Comparison of ENCODE assay signal across 1 cellular context in the genomic region with DNA sequence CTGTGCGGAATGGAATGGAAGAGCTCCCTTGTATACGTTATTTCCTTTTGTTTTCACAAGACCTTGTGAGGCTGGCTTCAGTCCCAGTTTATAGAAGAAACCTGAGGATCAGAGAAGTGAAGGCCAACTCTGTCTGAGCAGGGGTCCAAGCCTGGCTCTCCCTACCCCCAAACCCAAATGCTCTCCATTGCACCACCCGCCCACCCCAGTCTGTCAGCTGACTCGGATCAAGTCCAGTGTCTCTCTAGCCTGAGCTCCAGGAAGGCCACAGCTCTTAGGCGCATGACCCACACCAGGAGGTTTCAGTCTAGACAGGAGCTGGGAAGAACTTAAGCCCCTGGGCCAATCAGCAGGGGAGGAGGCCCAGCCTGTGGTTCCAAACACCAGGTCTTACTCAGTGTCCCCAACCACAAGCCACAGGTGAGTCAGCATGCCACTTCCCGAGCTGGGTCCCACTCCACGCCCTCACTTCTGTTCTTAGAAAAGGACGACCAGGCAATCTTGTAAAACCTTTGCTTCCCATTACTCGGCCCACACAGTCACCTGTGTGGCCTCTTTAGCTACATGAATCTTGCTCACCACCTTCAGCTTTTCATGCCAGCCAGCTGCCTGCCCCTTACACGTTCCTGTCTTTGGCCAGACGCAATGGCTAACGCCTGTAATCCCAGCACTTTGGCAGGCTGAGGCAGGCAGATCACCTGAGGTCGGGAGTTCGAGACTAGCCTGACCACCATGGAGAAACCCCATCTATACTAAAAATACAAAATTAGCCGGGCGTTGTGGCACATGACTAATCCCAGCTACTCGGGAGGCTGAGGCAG.
A peak's percentile ranks its signal among the peaks of the same experiment; 100 is the strongest.
TF ChIP-seq lines count a peak whose summit lies in the region.

No MANE protein-coding gene starts in this region.

TF ChIP-seq in HCT116, 20 proteins besides CTCF, POLR2A, EP300 and RAD21 (continued from another document):
- TF ChIP-seq, protein P1, sequence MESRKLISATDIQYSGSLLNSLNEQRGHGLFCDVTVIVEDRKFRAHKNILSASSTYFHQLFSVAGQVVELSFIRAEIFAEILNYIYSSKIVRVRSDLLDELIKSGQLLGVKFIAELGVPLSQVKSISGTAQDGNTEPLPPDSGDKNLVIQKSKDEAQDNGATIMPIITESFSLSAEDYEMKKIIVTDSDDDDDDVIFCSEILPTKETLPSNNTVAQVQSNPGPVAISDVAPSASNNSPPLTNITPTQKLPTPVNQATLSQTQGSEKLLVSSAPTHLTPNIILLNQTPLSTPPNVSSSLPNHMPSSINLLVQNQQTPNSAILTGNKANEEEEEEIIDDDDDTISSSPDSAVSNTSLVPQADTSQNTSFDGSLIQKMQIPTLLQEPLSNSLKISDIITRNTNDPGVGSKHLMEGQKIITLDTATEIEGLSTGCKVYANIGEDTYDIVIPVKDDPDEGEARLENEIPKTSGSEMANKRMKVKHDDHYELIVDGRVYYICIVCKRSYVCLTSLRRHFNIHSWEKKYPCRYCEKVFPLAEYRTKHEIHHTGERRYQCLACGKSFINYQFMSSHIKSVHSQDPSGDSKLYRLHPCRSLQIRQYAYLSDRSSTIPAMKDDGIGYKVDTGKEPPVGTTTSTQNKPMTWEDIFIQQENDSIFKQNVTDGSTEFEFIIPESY (IDR thresholded peaks at IDR 0.05; ENCODE audit: extremely low read depth, insufficient replicate concordance, low read length): no peak
- TF ChIP-seq, protein P2, sequence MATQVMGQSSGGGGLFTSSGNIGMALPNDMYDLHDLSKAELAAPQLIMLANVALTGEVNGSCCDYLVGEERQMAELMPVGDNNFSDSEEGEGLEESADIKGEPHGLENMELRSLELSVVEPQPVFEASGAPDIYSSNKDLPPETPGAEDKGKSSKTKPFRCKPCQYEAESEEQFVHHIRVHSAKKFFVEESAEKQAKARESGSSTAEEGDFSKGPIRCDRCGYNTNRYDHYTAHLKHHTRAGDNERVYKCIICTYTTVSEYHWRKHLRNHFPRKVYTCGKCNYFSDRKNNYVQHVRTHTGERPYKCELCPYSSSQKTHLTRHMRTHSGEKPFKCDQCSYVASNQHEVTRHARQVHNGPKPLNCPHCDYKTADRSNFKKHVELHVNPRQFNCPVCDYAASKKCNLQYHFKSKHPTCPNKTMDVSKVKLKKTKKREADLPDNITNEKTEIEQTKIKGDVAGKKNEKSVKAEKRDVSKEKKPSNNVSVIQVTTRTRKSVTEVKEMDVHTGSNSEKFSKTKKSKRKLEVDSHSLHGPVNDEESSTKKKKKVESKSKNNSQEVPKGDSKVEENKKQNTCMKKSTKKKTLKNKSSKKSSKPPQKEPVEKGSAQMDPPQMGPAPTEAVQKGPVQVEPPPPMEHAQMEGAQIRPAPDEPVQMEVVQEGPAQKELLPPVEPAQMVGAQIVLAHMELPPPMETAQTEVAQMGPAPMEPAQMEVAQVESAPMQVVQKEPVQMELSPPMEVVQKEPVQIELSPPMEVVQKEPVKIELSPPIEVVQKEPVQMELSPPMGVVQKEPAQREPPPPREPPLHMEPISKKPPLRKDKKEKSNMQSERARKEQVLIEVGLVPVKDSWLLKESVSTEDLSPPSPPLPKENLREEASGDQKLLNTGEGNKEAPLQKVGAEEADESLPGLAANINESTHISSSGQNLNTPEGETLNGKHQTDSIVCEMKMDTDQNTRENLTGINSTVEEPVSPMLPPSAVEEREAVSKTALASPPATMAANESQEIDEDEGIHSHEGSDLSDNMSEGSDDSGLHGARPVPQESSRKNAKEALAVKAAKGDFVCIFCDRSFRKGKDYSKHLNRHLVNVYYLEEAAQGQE (IDR thresholded peaks at IDR 0.05; ENCODE audit: low read depth): no peak
- no peak for TF ChIP-seq EZH2 (IDR thresholded peaks at IDR 0.05)
- peak; percentile 25; the same call in 1 of the 2 replicates for TF ChIP-seq POLR2AphosphoS5 (IDR thresholded peaks at IDR 0.05; ENCODE audit: low read depth, low read length)
- peak; percentile 91 for TF ChIP-seq SP1 (IDR thresholded peaks at IDR 0.05; ENCODE audit: low read depth)
- TF ChIP-seq ZNF274 (IDR thresholded peaks at IDR 0.05; ENCODE audit: low read depth, low read length): no peak
- TF ChIP-seq TCF7L2 (IDR thresholded peaks at IDR 0.05; ENCODE audit: borderline replicate concordance, extremely low read depth, insufficient read depth, insufficient read length): no peak
- TF ChIP-seq SRF (IDR thresholded peaks at IDR 0.05; ENCODE audit: low read depth): peak; percentile 61; the same call in 1 of the 2 replicates
- peak; percentile 78; the same call in 1 of the 2 replicates for TF ChIP-seq CEBPB (IDR thresholded peaks at IDR 0.05; ENCODE audit: low read depth)
- no peak for TF ChIP-seq EGR1 (IDR thresholded peaks at IDR 0.05; ENCODE audit: low read depth)
- peak; percentile 92 for TF ChIP-seq JUND (IDR thresholded peaks at IDR 0.05)
- no peak for TF ChIP-seq ELF1 (IDR thresholded peaks at IDR 0.05; ENCODE audit: borderline replicate concordance, low read depth)
- TF ChIP-seq, protein P3, sequence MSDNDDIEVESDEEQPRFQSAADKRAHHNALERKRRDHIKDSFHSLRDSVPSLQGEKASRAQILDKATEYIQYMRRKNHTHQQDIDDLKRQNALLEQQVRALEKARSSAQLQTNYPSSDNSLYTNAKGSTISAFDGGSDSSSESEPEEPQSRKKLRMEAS (IDR thresholded peaks at IDR 0.05): peak; percentile 65; the same call in 1 of the 2 replicates
- TF ChIP-seq SIN3A (IDR thresholded peaks at IDR 0.05; ENCODE audit: low read depth): peak; percentile 36; the same call in 1 of the 2 replicates
- TF ChIP-seq YY1 (IDR thresholded peaks at IDR 0.05; ENCODE audit: extremely low read depth, insufficient replicate concordance, low read depth, low read length): no peak
- TF ChIP-seq ZFX (IDR thresholded peaks at IDR 0.05): no peak
- TF ChIP-seq CBX3 (IDR thresholded peaks at IDR 0.05; ENCODE audit: low read depth): peak; percentile 29; the same call in 1 of the 2 replicates
- TF ChIP-seq FOSL1 (IDR thresholded peaks at IDR 0.05; ENCODE audit: low read depth): peak; percentile 94
